Comparison of ENCODE assay signal across 21 cellular contexts in the genomic region with DNA sequence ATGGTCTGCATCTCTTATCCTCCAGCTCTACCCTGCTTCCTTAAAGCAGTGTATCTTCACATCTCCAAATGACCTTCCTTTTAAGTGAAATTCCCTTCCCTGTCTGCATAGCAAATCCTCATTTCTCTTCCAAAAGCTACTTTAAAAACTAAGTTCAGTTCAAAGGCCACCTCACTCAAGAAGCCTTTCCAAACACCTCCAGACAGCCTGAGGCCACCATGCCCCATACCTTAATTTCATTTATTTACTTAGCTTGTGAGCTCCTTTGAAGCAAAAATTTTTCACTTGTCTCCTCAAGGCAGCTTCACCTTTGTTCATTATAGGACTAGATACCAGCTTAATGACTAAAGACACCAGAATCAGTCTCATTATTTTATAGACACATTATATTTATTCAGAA. TPM values are rescaled to one million over a fixed set of nuclear protein-coding genes. Genes with fewer than 3 reads are reported as not detected.
DNase-seq lines count a peak whose midpoint lies in the region; ATAC-seq, FAIRE-seq and TF ChIP-seq lines count a peak whose summit lies in the region.
"Had no signal": no experiment of that assay in that cellular context is flagged by ENCODE, and none has a peak within 500 bp of the region (broad histone marks: within the 10 kb centered on the region; RNA-seq: fewer than 3 reads in every experiment).

No MANE protein-coding gene starts in this region.

- CTCF ChIA-PET in A549 (lab: Yijun Ruan, JAX) (interaction anchor here (1.0 to 1.5 kb wide), 7 partner anchors 9 to 84 kb away, joined by 3 to 7 read pairs (median 3); no protein-coding TSS in a partner anchor), mammary epithelial cell (lab: Charles Lee; ENCODE audit: low non-redundant PET) (interaction anchor here (0.6 to 0.7 kb wide), 2 partner anchors 77 to 81 kb away, joined by 3 to 4 read pairs; no protein-coding TSS in a partner anchor)
- CTCF ChIA-PET in CD4-positive, alpha-beta memory T cell (lab: Charles Lee; ENCODE audit: partially characterized antibody), result interaction anchor here (0.9 to 2.3 kb wide), 4 partner anchors 15 to 140 kb away, joined by 3 to 8 read pairs (median 6); no protein-coding TSS in a partner anchor

- H3K4me2 ChIP-seq in A549 (peak overlapping the region; percentile 7; the same call in 1 of the 3 replicates), mammary epithelial cell (ENCODE audit: insufficient read depth, low read depth, low read length) (no peak overlapping the region)

- H3K4me3 ChIP-seq in A549 (no peak overlapping the region), mammary epithelial cell (replicated peaks in 1 of 3; ENCODE audit: insufficient read depth in 1 of 3, low read depth in 2 of 3, low read length in 3 of 3) (no peak overlapping the region)
- no peak overlapping the region for H3K4me3 ChIP-seq in CD4-positive, alpha-beta memory T cell (ENCODE audit: low read length in 2 of 2)

- no peak overlapping the region for H3K27ac ChIP-seq in A549
- H3K27ac ChIP-seq in CD4-positive, alpha-beta memory T cell (ENCODE audit: low read depth, low read length), result no peak overlapping the region
- no peak overlapping the region for H3K27ac ChIP-seq in mammary epithelial cell (ENCODE audit: insufficient read depth, low read depth, low read length)
- H3K27ac ChIP-seq: C4-2B had no signal

- no TSS peak for BruUV-seq in mammary epithelial cell (replicated peaks; lab: Mats Ljungman, UMichigan)

- in situ Hi-C loops in mammary epithelial cell (cut with MboI; ENCODE audit: low sequenced_read_pairs in 2 of 2), result no loop called here

- intact Hi-C loops in CD4-positive, alpha-beta memory T cell (cut with micrococcal nuclease), result no loop called here
- intact Hi-C loops in mammary epithelial cell (cut with micrococcal nuclease), result no loop called here

- TF ChIP-seq RAD21 in A549 (conservative IDR thresholded peaks at IDR 0.05 in 1 of 2, IDR thresholded peaks at IDR 0.05 in 1 of 2), result no peak

- no peaks in the 10 kb centered on the region for H3K79me2 ChIP-seq in mammary epithelial cell (ENCODE audit: insufficient read depth, low read length)

- no peak for ATAC-seq in A549
- no peak for ATAC-seq in T-helper 17 cell
- ATAC-seq in naive thymus-derived CD8-positive, alpha-beta T cell, result no peak
- ATAC-seq in GM21737 (IDR thresholded peaks at IDR 0.05; ENCODE audit: unreplicated experiment), result no peak
- ATAC-seq: HCT116 had no signal

- no peak overlapping the region for H2AFZ ChIP-seq in mammary epithelial cell (ENCODE audit: low read depth, low read length)

- H3K4me1 Mint-ChIP-seq in CD4-positive, alpha-beta memory T cell, result no peaks in the 10 kb centered on the region
- peaks cover 13% of the 10 kb centered on the region for H3K4me1 Mint-ChIP-seq in T-helper 17 cell
- peaks cover 0 to 2% (median under 1%) of the 10 kb centered on the region in 4 donors for H3K4me1 Mint-ChIP-seq in naive thymus-derived CD8-positive, alpha-beta T cell

- no peaks in the 10 kb centered on the region for H3K9me3 ChIP-seq in A549
- no peaks in the 10 kb centered on the region for H3K9me3 ChIP-seq in CD4-positive, alpha-beta memory T cell (ENCODE audit: control insufficient read depth in 1 of 2, low read length in 2 of 2)
- H3K9me3 ChIP-seq in T-helper 17 cell (ENCODE audit: control insufficient read depth, low read length, poor library complexity, severe bottlenecking), result no peaks in the 10 kb centered on the region
- H3K9me3 ChIP-seq in mammary epithelial cell (replicated peaks; ENCODE audit: insufficient read depth, low read length), result no peaks in the 10 kb centered on the region

- H3K36me3 ChIP-seq in CD4-positive, alpha-beta memory T cell (ENCODE audit: insufficient read depth, low read length), result peaks cover 6% of the 10 kb centered on the region
- peaks cover 5% of the 10 kb centered on the region for H3K36me3 ChIP-seq in mammary epithelial cell (ENCODE audit: insufficient read depth, low read length)

- no peak for TF ChIP-seq EP300 in A549 (IDR thresholded peaks at IDR 0.05)

- H3K27me3 Mint-ChIP-seq in CD4-positive, alpha-beta memory T cell, result no peaks in the 10 kb centered on the region
- no peaks in the 10 kb centered on the region for H3K27me3 Mint-ChIP-seq in T-helper 17 cell
- H3K27me3 Mint-ChIP-seq in naive thymus-derived CD8-positive, alpha-beta T cell, result no peaks in the 10 kb centered on the region

- H3K9ac ChIP-seq in mammary epithelial cell (ENCODE audit: insufficient read depth, low read length), result no peak overlapping the region

- no peak for TF ChIP-seq POLR2A in A549 (IDR thresholded peaks at IDR 0.05; ENCODE audit: low read length)

- TF ChIP-seq CTCF in A549 (IDR thresholded peaks at IDR 0.05) (no peak), mammary epithelial cell (conservative IDR thresholded peaks at IDR 0.05 in 1 of 2, IDR thresholded peaks at IDR 0.05 in 1 of 2; ENCODE audit: extremely low read depth in 1 of 2, insufficient read depth in 1 of 2, low read depth in 1 of 2, low read length in 2 of 2) (no peak)

- DNase-seq in A549 (ENCODE audit: low read depth in 1 of 2, low spot score in 1 of 2) (no peak), T-helper 17 cell (no peak), mammary epithelial cell (no peak)
- no peak for DNase-seq in CD4-positive, alpha-beta memory T cell
- no peak for DNase-seq in naive thymus-derived CD8-positive, alpha-beta T cell
- no peak for DNase-seq in central memory CD4-positive, alpha-beta T cell
- DNase-seq: ACHN, COR-L47, DMS153, GDM1, GOT3, MM.1S, NCI-H1092 treated with DMSO at 0.1 percent for 48 hours, NCI-H146, NCI-H2029 treated with DMSO at 0.1 percent for 48 hours, NCI-H2171, Right ventricle myocardium superior had no signal

- no peak for FAIRE-seq in A549 (lab: Jason Lieb, UNC)
- FAIRE-seq: RCC 7860 had no signal

- peaks cover 32 to 59% of the 10 kb centered on the region in 2 donors for H3K36me3 Mint-ChIP-seq in CD4-positive, alpha-beta memory T cell
- peaks cover 15% of the 10 kb centered on the region for H3K36me3 Mint-ChIP-seq in T-helper 17 cell (ENCODE audit: low read depth)
- H3K36me3 Mint-ChIP-seq in naive thymus-derived CD8-positive, alpha-beta T cell, result peaks cover 0 to 74% (median 14%) of the 10 kb centered on the region in 3 donors

- dilution Hi-C loops in mammary epithelial cell (cut with HindIII; ENCODE audit: low sequenced_read_pairs), result no loop called here

- no peaks in the 10 kb centered on the region for H3K27me3 ChIP-seq in CD4-positive, alpha-beta memory T cell (ENCODE audit: insufficient read depth, low read length)
- no peaks in the 10 kb centered on the region for H3K27me3 ChIP-seq in mammary epithelial cell (ENCODE audit: insufficient read depth, low read length)

- no peak overlapping the region for H3K4me3 Mint-ChIP-seq in CD4-positive, alpha-beta memory T cell
- H3K4me3 Mint-ChIP-seq in T-helper 17 cell, result no peak overlapping the region
- no peak overlapping the region for H3K4me3 Mint-ChIP-seq in naive thymus-derived CD8-positive, alpha-beta T cell

- H3K4me1 ChIP-seq in A549, result peaks cover 13% of the 10 kb centered on the region; the same call in 2 of the 3 replicates
- H3K4me1 ChIP-seq in CD4-positive, alpha-beta memory T cell (ENCODE audit: insufficient read depth, low read length), result no peaks in the 10 kb centered on the region
- H3K4me1 ChIP-seq in mammary epithelial cell (ENCODE audit: insufficient read depth, low read length), result no peaks in the 10 kb centered on the region

- peak overlapping the region in 6 of 7 donors; percentile 10 to 61 (median 39) for H3K27ac Mint-ChIP-seq in CD4-positive, alpha-beta memory T cell
- peak overlapping the region; percentile 56 for H3K27ac Mint-ChIP-seq in T-helper 17 cell
- H3K27ac Mint-ChIP-seq in naive thymus-derived CD8-positive, alpha-beta T cell, result peak overlapping the region in 8 of 10 donors; percentile 1 to 78 (median 48)

- H3K9me3 Mint-ChIP-seq in CD4-positive, alpha-beta memory T cell, result no peaks in the 10 kb centered on the region
- H3K9me3 Mint-ChIP-seq in naive thymus-derived CD8-positive, alpha-beta T cell, result no peaks in the 10 kb centered on the region

- POLR2A ChIA-PET in A549 (lab: Yijun Ruan, JAX), result interaction anchor here (1.2 kb wide), 1 partner anchor 50 kb away, joined by 3 read pairs; a partner anchor contains a TSS
- POLR2A ChIA-PET in CD4-positive, alpha-beta memory T cell (lab: Charles Lee; ENCODE audit: partially characterized antibody), result interaction anchor here (0.7 to 1.1 kb wide), 3 partner anchors 9 to 161 kb away, joined by 3 read pairs; a partner anchor contains a TSS
- POLR2A ChIA-PET in naive thymus-derived CD8-positive, alpha-beta T cell (lab: Charles Lee), result no interaction called here

- H4K20me1 ChIP-seq in mammary epithelial cell (ENCODE audit: insufficient read depth, low read length), result no peaks in the 10 kb centered on the region

RNA-seq across cellular contexts. Expression of a gene that starts 39.4 kb away (rescaled TPM):
- polyA plus RNA-seq in A549 (2011; rRNA removed) (43.3 and 43.4 TPM in 2 replicates), A549 (2017; fragmentation: RNase III; extraction: RNeasy Plus Mini Kit Qiagen cat#74134 plus additional on column Dnase treatment) (17.6 to 21.5 TPM (median 19.8 TPM) in 3 replicates), mammary epithelial cell (12.0 TPM)
- polyA plus RNA-seq in A549 (2012; cell fraction: cytosol; rRNA removed), result 6.6 and 7.9 TPM in 2 replicates
- 7.9 and 14.3 TPM in 2 replicates for polyA plus RNA-seq in A549 (2012; cell fraction: nucleus; rRNA removed)
- polyA minus RNA-seq in A549 (2011; rRNA and poly(A)+ RNA removed), result 19.5 and 20.6 TPM in 2 replicates
- total RNA-seq in CD4-positive, alpha-beta memory T cell, result 10 to 100 TPM; 26.4 to 28.6 TPM
- 10 to 100 TPM; 13.0 to 18.7 TPM for polyA plus RNA-seq in CD4-positive, alpha-beta memory T cell
- total RNA-seq in T-helper 17 cell (10 to 100 TPM; 23.2 to 24.5 TPM), mammary epithelial cell (10 to 100 TPM; 23.8 to 24.4 TPM)
- total RNA-seq in naive thymus-derived CD8-positive, alpha-beta T cell, result 10 to 100 TPM; 12.4 to 21.2 TPM
- 10 to 100 TPM; 10.8 to 15.3 (median 13.5) TPM for polyA plus RNA-seq in naive thymus-derived CD8-positive, alpha-beta T cell
- polyA minus RNA-seq in mammary epithelial cell, result 11.1 TPM

RNA-seq across cellular contexts. Expression of a gene that starts 39.5 kb away (rescaled TPM):
- polyA plus RNA-seq in A549 (2011; rRNA removed), result 26.5 and 42.3 TPM in 2 replicates
- polyA plus RNA-seq in A549 (2012; cell fraction: cytosol; rRNA removed), result 21.4 and 27.7 TPM in 2 replicates
- polyA plus RNA-seq in A549 (2012; cell fraction: nucleus; rRNA removed), result 5.0 and 9.9 TPM in 2 replicates
- 32.5 to 34.2 TPM (median 33.5 TPM) in 3 replicates for polyA plus RNA-seq in A549 (2017; fragmentation: RNase III; extraction: RNeasy Plus Mini Kit Qiagen cat#74134 plus additional on column Dnase treatment)
- polyA minus RNA-seq in A549 (2011; rRNA and poly(A)+ RNA removed), result 2.9 and 5.1 TPM in 2 replicates
- 10 to 100 TPM; 14.1 to 20.3 TPM for total RNA-seq in CD4-positive, alpha-beta memory T cell
- polyA plus RNA-seq in CD4-positive, alpha-beta memory T cell, result 10 to 100 TPM; 27.8 to 37.8 TPM
- total RNA-seq in T-helper 17 cell, result 1 to 10 TPM; 6.1 to 9.0 TPM
- total RNA-seq in naive thymus-derived CD8-positive, alpha-beta T cell, result 10 to 100 TPM; 15.7 to 16.5 TPM
- polyA plus RNA-seq in naive thymus-derived CD8-positive, alpha-beta T cell, result 10 to 100 TPM; 28.4 to 37.5 (median 34.0) TPM
- 10 to 100 TPM in 1 of 2 donors, 1 to 10 TPM in 1; 3.8 to 10.9 TPM for total RNA-seq in mammary epithelial cell
- polyA plus RNA-seq in mammary epithelial cell, result 13.8 TPM
- not detected for polyA minus RNA-seq in mammary epithelial cell

RNA-seq across cellular contexts. Expression of a gene that starts 49.7 kb away (rescaled TPM):
- polyA plus RNA-seq in A549 (2011; rRNA removed) (173 and 176 TPM in 2 replicates), A549 (2017; fragmentation: RNase III; extraction: RNeasy Plus Mini Kit Qiagen cat#74134 plus additional on column Dnase treatment) (35.2 to 38.0 TPM (median 36.6 TPM) in 3 replicates), mammary epithelial cell (8.4 TPM)
- 7.6 and 8.5 TPM in 2 replicates for polyA plus RNA-seq in A549 (2012; cell fraction: cytosol; rRNA removed)
- 4.9 and 7.9 TPM in 2 replicates for polyA plus RNA-seq in A549 (2012; cell fraction: nucleus; rRNA removed)
- 53.6 and 69.6 TPM in 2 replicates for polyA minus RNA-seq in A549 (2011; rRNA and poly(A)+ RNA removed)
- 10 to 100 TPM; 35.4 to 38.2 TPM for total RNA-seq in CD4-positive, alpha-beta memory T cell
- polyA plus RNA-seq in CD4-positive, alpha-beta memory T cell, result 10 to 100 TPM; 30.7 to 44.2 TPM
- total RNA-seq in T-helper 17 cell (10 to 100 TPM; 25.6 to 28.2 TPM), mammary epithelial cell (10 to 100 TPM; 38.2 to 66.5 TPM)
- 10 to 100 TPM; 30.4 to 30.9 TPM for total RNA-seq in naive thymus-derived CD8-positive, alpha-beta T cell
- polyA plus RNA-seq in naive thymus-derived CD8-positive, alpha-beta T cell, result 10 to 100 TPM; 13.1 to 30.4 (median 29.2) TPM
- 17.9 TPM for polyA minus RNA-seq in mammary epithelial cell

RNA-seq across cellular contexts. Expression of a gene that starts 49.8 kb away (rescaled TPM):
- polyA plus RNA-seq in A549 (2011; rRNA removed), result 13.4 and 14.8 TPM in 2 replicates
- 2.2 and 2.5 TPM in 2 replicates for polyA plus RNA-seq in A549 (2012; cell fraction: cytosol; rRNA removed)
- polyA plus RNA-seq in A549 (2012; cell fraction: nucleus; rRNA removed), result 0.50 and 0.98 TPM in 2 replicates
- polyA plus RNA-seq in A549 (2017; fragmentation: RNase III; extraction: RNeasy Plus Mini Kit Qiagen cat#74134 plus additional on column Dnase treatment), result 3.3 to 4.8 TPM (median 4.3 TPM) in 3 replicates
- polyA minus RNA-seq in A549 (2011; rRNA and poly(A)+ RNA removed), result 0.41 and 1.0 TPM in 2 replicates
- total RNA-seq in CD4-positive, alpha-beta memory T cell, result not detected
- under 1 TPM; 0.30 to 0.75 TPM for polyA plus RNA-seq in CD4-positive, alpha-beta memory T cell
- total RNA-seq in T-helper 17 cell, result under 1 TPM in 1 of 2 donors, not detected in 1; 0.97 TPM
- not detected for total RNA-seq in naive thymus-derived CD8-positive, alpha-beta T cell
- under 1 TPM in 2 of 3 donors, not detected in 1; 0.44 to 0.50 TPM for polyA plus RNA-seq in naive thymus-derived CD8-positive, alpha-beta T cell
- 1 to 10 TPM; 2.5 to 3.3 TPM for total RNA-seq in mammary epithelial cell
- polyA plus RNA-seq in mammary epithelial cell, result 2.3 TPM
- polyA minus RNA-seq in mammary epithelial cell, result not detected
